24 cellular contexts compared by ENCODE assay signal in the genomic region with DNA sequence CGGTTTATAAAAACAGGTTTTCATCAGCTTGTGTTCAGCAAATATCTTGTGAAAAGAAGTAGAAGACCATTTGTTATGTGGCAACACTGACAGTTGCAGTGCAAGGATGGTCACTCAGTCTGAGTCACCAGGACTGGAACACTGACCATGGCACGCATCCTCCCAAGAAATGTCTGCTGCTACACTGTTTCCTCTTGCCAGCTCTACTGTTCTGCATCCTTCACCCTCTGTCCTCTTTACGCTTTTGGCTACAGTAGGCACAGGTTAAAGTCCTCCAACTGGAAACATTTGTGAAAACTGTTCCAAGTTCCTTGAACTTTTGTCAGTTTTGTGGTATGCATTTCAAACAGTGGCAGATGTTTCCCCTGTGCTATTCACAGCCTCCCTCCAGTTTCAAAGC. TPM values are rescaled to one million over a fixed set of nuclear protein-coding genes. Genes with fewer than 3 reads are reported as not detected.
A peak's percentile ranks its signal among the peaks of the same experiment; 100 is the strongest.
DNase-seq lines count a peak whose midpoint lies in the region; ATAC-seq, FAIRE-seq and TF ChIP-seq lines count a peak whose summit lies in the region.
"Had no signal": no experiment of that assay in that cellular context is flagged by ENCODE, and none has a peak within 500 bp of the region (broad histone marks: within the 10 kb centered on the region; RNA-seq: fewer than 3 reads in every experiment).

No MANE protein-coding gene starts in this region.

- H3K23ac ChIP-seq in trophoblast cell (ENCODE audit: low read length), result no peak overlapping the region

- TF ChIP-seq CTCF in choroid plexus epithelial cell (conservative IDR thresholded peaks at IDR 0.05; ENCODE audit: low read depth, low read length) (no peak), HepG2 (CRISPR knock-in tag; IDR thresholded peaks at IDR 0.05) (no peak), lower lobe of right lung (IDR thresholded peaks at IDR 0.05) (no peak)
- no peak for TF ChIP-seq CTCF in CD4-positive, alpha-beta T cell (IDR thresholded peaks at IDR 0.05)

- H4K91ac ChIP-seq in trophoblast cell (ENCODE audit: low read depth, low read length), result no peak overlapping the region

- POLR2A ChIA-PET in HepG2 (lab: Yijun Ruan, JAX), result no interaction called here
- POLR2A ChIA-PET in CD4-positive, alpha-beta T cell (lab: Charles Lee), result interaction anchor here (1.4 kb wide), 1 partner anchor 29 kb away, joined by 4 read pairs; no protein-coding TSS in a partner anchor

- peaks cover 2% of the 10 kb centered on the region for H3K36me3 Mint-ChIP-seq in CD4-positive, alpha-beta T cell (ENCODE audit: low read depth)
- H3K36me3 Mint-ChIP-seq: CD14-positive monocyte; CD8-positive, alpha-beta T cell had no signal

- H3K4me3 ChIP-seq in BLaER1 treated with 17β-estradiol and CSF1 and Interleukin-3, amounts not matched to agents 10 nM and 100 nM, result no peak overlapping the region
- H3K4me3 ChIP-seq in choroid plexus epithelial cell (ENCODE audit: low read depth, low read length), result no peak overlapping the region
- H3K4me3 ChIP-seq in HepG2 (replicated peaks in 1 of 3; ENCODE audit: insufficient read depth in 1 of 3, low read depth in 2 of 3, low read length in 3 of 3), result no peak overlapping the region
- H3K4me3 ChIP-seq in trophoblast cell (ENCODE audit: low read depth, low read length), result no peak overlapping the region
- H3K4me3 ChIP-seq in lower lobe of right lung, result no peak overlapping the region
- H3K4me3 ChIP-seq: GM12878, GM23248, HAP-1 had no signal

- H2BK12ac ChIP-seq in trophoblast cell (ENCODE audit: low read length), result no peak overlapping the region

- no peaks in the 10 kb centered on the region for H3K4me1 Mint-ChIP-seq in CD4-positive, alpha-beta T cell (ENCODE audit: low read depth)
- H3K4me1 Mint-ChIP-seq: CD14-positive monocyte, IgD-negative memory B cell had no signal

- DNase-seq in choroid plexus epithelial cell (ENCODE audit: low read depth), result peak; percentile 25
- no peak for DNase-seq in HepG2 (ENCODE audit: low spot score)
- peak; percentile 21 to 60 for DNase-seq in trophoblast cell
- no peak for DNase-seq in CD4-positive, alpha-beta T cell
- no peak for DNase-seq in DMS53 treated with DMSO at 0.1 percent for 48 hours (lab: John Stamatoyannopoulos, UW; ENCODE audit: unreplicated experiment)
- no peak for DNase-seq in lower lobe of right lung
- DNase-seq in OCI-M1 (lab: John Stamatoyannopoulos, UW), result no peak
- DNase-seq: ACHN; BE2C; Calu3; CD8-positive, alpha-beta T cell; DND-41; EL; GM23248; KBM-7 had no signal

- no TSS peak for BruUV-seq in HepG2 (replicated peaks; lab: Mats Ljungman, UMichigan)

- no peak overlapping the region for H3K18ac ChIP-seq in trophoblast cell (ENCODE audit: low read length)

- H3K9me3 ChIP-seq in BLaER1 treated with 17β-estradiol and CSF1 and Interleukin-3, amounts not matched to agents 10 nM and 100 nM (replicated peaks in 1 of 11), result peaks cover 0 to 6% (median 0%) of the 10 kb centered on the region in 11 experiments; a peak in 3 of 22 replicates
- H3K9me3 ChIP-seq in HepG2 (ENCODE audit: low read length) (no peaks in the 10 kb centered on the region), trophoblast cell (ENCODE audit: insufficient read depth, low read depth, low read length) (peaks cover 2% of the 10 kb centered on the region), lower lobe of right lung (no peaks in the 10 kb centered on the region)
- H3K9me3 ChIP-seq in CD4-positive, alpha-beta T cell (ENCODE audit: control insufficient read depth, low read length), result no peaks in the 10 kb centered on the region
- H3K9me3 ChIP-seq: BE2C, HAP-1 had no signal

- H3K14ac ChIP-seq in trophoblast cell (ENCODE audit: low read length), result no peak overlapping the region

- H3K27me3 ChIP-seq in BLaER1 treated with 17β-estradiol and CSF1 and Interleukin-3, amounts not matched to agents 10 nM and 100 nM, result no peaks in the 10 kb centered on the region
- H3K27me3 ChIP-seq in HepG2 (ENCODE audit: control insufficient read depth in 1 of 2, insufficient read depth in 2 of 2, low read length in 2 of 2) (no peaks in the 10 kb centered on the region), trophoblast cell (ENCODE audit: insufficient read depth, low read length) (no peaks in the 10 kb centered on the region), lower lobe of right lung (ENCODE audit: low read depth) (no peaks in the 10 kb centered on the region)
- H3K27me3 ChIP-seq in CD4-positive, alpha-beta T cell (ENCODE audit: control insufficient read depth, insufficient read depth, low read length), result no peaks in the 10 kb centered on the region
- H3K27me3 ChIP-seq: BE2C had no signal

- no peaks in the 10 kb centered on the region for H4K20me1 ChIP-seq in BLaER1 treated with 17β-estradiol and CSF1 and Interleukin-3, amounts not matched to agents 10 nM and 100 nM
- no peaks in the 10 kb centered on the region for H4K20me1 ChIP-seq in HepG2 (ENCODE audit: insufficient read depth, low read length)

- H3K4ac ChIP-seq in trophoblast cell (ENCODE audit: low read depth, low read length), result no peak overlapping the region

- CTCF ChIA-PET in HepG2 (lab: Yijun Ruan, JAX; ENCODE audit: low intra/inter-chr PET ratio, low total read pairs), result no interaction called here
- CTCF ChIA-PET in CD4-positive, alpha-beta T cell (lab: Charles Lee), result interaction anchor here (0.6 kb wide), 2 partner anchors 21 to 337 kb away, joined by 3 read pairs; no protein-coding TSS in a partner anchor

- H3K27ac ChIP-seq in BLaER1 treated with 17β-estradiol and CSF1 and Interleukin-3, amounts not matched to agents 10 nM and 100 nM, result no peak overlapping the region
- H3K27ac ChIP-seq in HepG2 (ENCODE audit: extremely low read length, insufficient read depth, low read length), result no peak overlapping the region
- no peak overlapping the region for H3K27ac ChIP-seq in trophoblast cell (ENCODE audit: low read depth, low read length)
- H3K27ac ChIP-seq in CD4-positive, alpha-beta T cell (ENCODE audit: low read depth, low read length), result no peak overlapping the region
- H3K27ac ChIP-seq in lower lobe of right lung, result no peak overlapping the region
- H3K27ac ChIP-seq: GM23248, HL-60 had no signal

- H3K36me3 ChIP-seq in BLaER1 treated with 17β-estradiol and CSF1 and Interleukin-3, amounts not matched to agents 10 nM and 100 nM, result no peaks in the 10 kb centered on the region
- H3K36me3 ChIP-seq in HepG2 (replicated peaks in 1 of 2; ENCODE audit: control insufficient read depth in 1 of 2, insufficient read depth in 2 of 2, low read length in 2 of 2), result no peaks in the 10 kb centered on the region
- H3K36me3 ChIP-seq in trophoblast cell (ENCODE audit: control insufficient read depth in 1 of 2, insufficient read depth in 2 of 2, low read length in 2 of 2), result no peaks in the 10 kb centered on the region
- no peaks in the 10 kb centered on the region for H3K36me3 ChIP-seq in lower lobe of right lung
- H3K36me3 ChIP-seq: BE2C, HAP-1 had no signal

- FAIRE-seq in HepG2 (lab: Jason Lieb, UNC), result peak; percentile 4
- FAIRE-seq: A204.1, GM12878, GM19239 had no signal

- H3K27me3 Mint-ChIP-seq in CD4-positive, alpha-beta T cell, result no peaks in the 10 kb centered on the region
- H3K27me3 Mint-ChIP-seq: IgD-negative memory B cell had no signal

- H4K8ac ChIP-seq in trophoblast cell (ENCODE audit: low read depth, low read length), result no peak overlapping the region

- H3K27ac Mint-ChIP-seq in CD4-positive, alpha-beta T cell, result no peak overlapping the region
- H3K27ac Mint-ChIP-seq: CD14-positive monocyte; CD8-positive, alpha-beta T cell; IgD-negative memory B cell had no signal

- intact Hi-C loops in HepG2 (cut with micrococcal nuclease; ENCODE audit: unreplicated experiment) (no loop called here), lower lobe of right lung (cut with DNase I) (no loop called here)
- intact Hi-C loops in CD4-positive, alpha-beta T cell (cut with DNase I, micrococcal nuclease), result no loop called here

- peak overlapping the region in 7 of 11 experiments; percentile 36 to 68 (median 51); a peak in 13 of 22 replicates for H3K4me2 ChIP-seq in BLaER1 treated with 17β-estradiol and CSF1 and Interleukin-3, amounts not matched to agents 10 nM and 100 nM
- H3K4me2 ChIP-seq in HepG2 (ENCODE audit: low read depth, low read length), result no peak overlapping the region
- no peak overlapping the region for H3K4me2 ChIP-seq in trophoblast cell (ENCODE audit: low read length)

- 70% methylated on average over 3 of the region's 3 CpGs for WGBS in HepG2 (ENCODE audit: low lambda C conversion rate)
- no CpG with 5 or more reads among the region's 3 CpGs for WGBS in trophoblast cell (ENCODE audit: extremely low coverage, insufficient coverage, insufficient read length)

- no peaks in the 10 kb centered on the region for H3K79me1 ChIP-seq in trophoblast cell (ENCODE audit: low read length)

- H3K4me3 Mint-ChIP-seq in CD4-positive, alpha-beta T cell, result no peak overlapping the region
- H3K4me3 Mint-ChIP-seq: CD14-positive monocyte; CD8-positive, alpha-beta T cell; IgD-negative memory B cell had no signal

- H4K12ac ChIP-seq in trophoblast cell (ENCODE audit: low read depth, low read length), result no peak overlapping the region

- no peak for TF ChIP-seq POLR2A in HepG2 (IDR thresholded peaks at IDR 0.05; ENCODE audit: insufficient read depth in 1 of 2, low read depth in 2 of 2, low read length in 2 of 2)

- no peak for TF ChIP-seq RAD21 in HepG2 (CRISPR knock-in tag; IDR thresholded peaks at IDR 0.05)

- H3K9me3 Mint-ChIP-seq in CD4-positive, alpha-beta T cell, result no peaks in the 10 kb centered on the region
- H3K9me3 Mint-ChIP-seq: CD8-positive, alpha-beta T cell had no signal

- H2AK5ac ChIP-seq in trophoblast cell (ENCODE audit: low read length), result no peak overlapping the region

- H3K9ac ChIP-seq in BLaER1 treated with 17β-estradiol and CSF1 and Interleukin-3, amounts not matched to agents 10 nM and 100 nM, result no peak overlapping the region
- no peak overlapping the region for H3K9ac ChIP-seq in HepG2 (ENCODE audit: insufficient read depth, low read depth, low read length)
- no peak overlapping the region for H3K9ac ChIP-seq in trophoblast cell (ENCODE audit: low read length)
- H3K9ac ChIP-seq: GM23248 had no signal

- H3K79me2 ChIP-seq in HepG2 (ENCODE audit: insufficient read depth, low read length) (no peaks in the 10 kb centered on the region), trophoblast cell (ENCODE audit: control insufficient read depth, insufficient read depth, low read length, poor library complexity) (no peaks in the 10 kb centered on the region)

- no peak overlapping the region for H2BK5ac ChIP-seq in trophoblast cell (ENCODE audit: low read depth, low read length, poor library complexity)

- H2AFZ ChIP-seq in HepG2 (ENCODE audit: low read length) (no peak overlapping the region), trophoblast cell (ENCODE audit: insufficient read depth, low read length, poor library complexity) (no peak overlapping the region)
- H2AFZ ChIP-seq: GM23248 had no signal

- in situ Hi-C loops in HepG2 (cut with HindIII; ENCODE audit: extremely low pct_ligation_motif_present, low pct_unique_long_range_greater_than_20kb), result no loop called here

- no peak for TF ChIP-seq EP300 in HepG2 (IDR thresholded peaks at IDR 0.05; ENCODE audit: low read depth in 2 of 2, low read length in 2 of 2)
- TF ChIP-seq EP300 in HepG2 (CRISPR knock-in tag; IDR thresholded peaks at IDR 0.05; ENCODE audit: borderline replicate concordance), result no peak

- no peak overlapping the region for H2BK120ac ChIP-seq in trophoblast cell (ENCODE audit: insufficient read depth, low read length, poor library complexity)

- H3K4me1 ChIP-seq in BLaER1 treated with 17β-estradiol and CSF1 and Interleukin-3, amounts not matched to agents 10 nM and 100 nM, result peaks cover 0 to 18% (median 12%) of the 10 kb centered on the region in 10 experiments; a peak in 10 of 20 replicates
- H3K4me1 ChIP-seq in HepG2 (ENCODE audit: insufficient read depth, low read length) (peaks cover 2% of the 10 kb centered on the region), trophoblast cell (ENCODE audit: control insufficient read depth in 1 of 2, insufficient read depth in 2 of 2, low read length in 2 of 2) (no peaks in the 10 kb centered on the region), lower lobe of right lung (no peaks in the 10 kb centered on the region)
- H3K4me1 ChIP-seq: BE2C, HAP-1 had no signal

- ATAC-seq in HepG2 (no peak), lower lobe of right lung (no peak)
- no peak for ATAC-seq in CD4-positive, alpha-beta T cell (ENCODE audit: poor library complexity)
- ATAC-seq: CD8-positive, alpha-beta T cell; GM12878 had no signal

RNA-seq across cellular contexts. Expression of a gene that starts 39.4 kb away (rescaled TPM):
- total RNA-seq in HepG2 (2016; rRNA removed; fragmentation: Illumina TruSeq; extraction: Trizol) (0.81 and 1.1 TPM in 2 replicates), lower lobe of right lung (15.5 TPM)
- total RNA-seq in HepG2 (2016; cell fraction: cytosol; rRNA removed; fragmentation: Illumina TruSeq; extraction: Trizol; ENCODE audit: low read depth), result 0.44 and 0.81 TPM in 2 replicates
- 0.49 and 1.2 TPM in 2 replicates for total RNA-seq in HepG2 (2016; cell fraction: insoluble cytoplasmic fraction; rRNA removed; fragmentation: Illumina TruSeq; extraction: Trizol)
- total RNA-seq in HepG2 (2016; cell fraction: membrane; rRNA removed; fragmentation: Illumina TruSeq; extraction: Trizol), result 1.00 and 1.0 TPM in 2 replicates
- total RNA-seq in HepG2 (2016; cell fraction: nucleus; rRNA removed; fragmentation: Illumina TruSeq; extraction: Trizol), result 0.90 and 1.1 TPM in 2 replicates
- 0.63 and 0.72 TPM in 2 replicates for polyA plus RNA-seq in HepG2 (2011; rRNA removed)
- polyA plus RNA-seq in HepG2 (2011; cell fraction: cytosol; rRNA removed), result 0.33 and 0.91 TPM in 2 replicates
- polyA plus RNA-seq in HepG2 (2011; cell fraction: nucleus; rRNA removed), result 1.4 and 2.1 TPM in 2 replicates
- polyA plus RNA-seq in HepG2 (2012), result 0.05 and 0.35 TPM in 2 replicates
- 0.26 and 0.32 TPM in 2 replicates for polyA plus RNA-seq in HepG2 (2016; cell fraction: cytosol; fragmentation: Illumina TruSeq; extraction: Trizol; ENCODE audit: low read depth)
- 1.1 and 1.3 TPM in 2 replicates for polyA plus RNA-seq in HepG2 (2016; cell fraction: insoluble cytoplasmic fraction; fragmentation: Illumina TruSeq; extraction: Trizol; ENCODE audit: low read depth)
- 0.49 TPM in 2 replicates for polyA plus RNA-seq in HepG2 (2016; cell fraction: membrane; fragmentation: Illumina TruSeq; extraction: Trizol; ENCODE audit: low read depth)
- polyA plus RNA-seq in HepG2 (2016; cell fraction: nucleus; fragmentation: Illumina TruSeq; extraction: Trizol; ENCODE audit: insufficient read depth, low read depth), result 1.7 and 2.3 TPM in 2 replicates
- 0.20 TPM in 1 of 2 replicates, not detected in the other for polyA minus RNA-seq in HepG2 (2011; rRNA and poly(A)+ RNA removed; ENCODE audit: low replicate concordance)
- 0.26 TPM in 1 of 2 replicates, not detected in the other for polyA minus RNA-seq in HepG2 (2011; cell fraction: cytosol; rRNA and poly(A)+ RNA removed)
- 0.39 and 0.75 TPM in 2 replicates for polyA minus RNA-seq in HepG2 (2011; cell fraction: nucleus; rRNA and poly(A)+ RNA removed)
- polyA plus RNA-seq in trophoblast cell (2013), result 0.93 and 1.1 TPM in 2 replicates
- total RNA-seq in CD4-positive, alpha-beta T cell, result not detected
- total RNA-seq: CD8-positive, alpha-beta T cell; GM12878; HT1080 had no signal
- polyA plus RNA-seq: CD14-positive monocyte, GM12878, IgD-negative memory B cell had no signal

Comparison
In these comparisons a context has a peak if more than half of its experiments do, and no peak if none do; other contexts are left out.
1. H3K4me2 ChIP-seq: peak in BLaER1 treated with 17β-estradiol and CSF1 and Interleukin-3, amounts not matched to agents 10 nM and 100 nM (7 of 11); none in HepG2 (single experiment) and trophoblast cell (single experiment).
2. DNase-seq: peak in choroid plexus epithelial cell (single experiment) and trophoblast cell (2 of 2); none in HepG2 (single experiment), CD4-positive, alpha-beta T cell (0 of 10), DMS53 treated with DMSO at 0.1 percent for 48 hours (single experiment), lower lobe of right lung (single experiment) and OCI-M1 (single experiment).